In genomic region chr19:625257-625656, GRCh38 we compare ENCODE assay signal across 21 cellular contexts. TPM values are rescaled to one million over a fixed set of nuclear protein-coding genes. Genes with fewer than 3 reads are reported as not detected.
DNase-seq lines count a peak whose midpoint lies in the region; ATAC-seq and TF ChIP-seq lines count a peak whose summit lies in the region.
"Had no signal": no experiment of that assay in that cellular context is flagged by ENCODE, and none has a peak within 500 bp of the region (broad histone marks: within the 10 kb centered on the region; RNA-seq: fewer than 3 reads in every experiment).

No MANE protein-coding gene starts in this region.

- CTCF ChIA-PET in WTC11 (lab: Charles Lee) (no interaction called here), MCF 10A (lab: Yijun Ruan, JAX) (interaction anchor here (0.6 kb wide), 1 partner anchor 98 kb away, joined by 3 read pairs; no protein-coding TSS in a partner anchor)

- H3K9me3 Mint-ChIP-seq in HFFc6 (no peaks in the 10 kb centered on the region), WTC11 (no peaks in the 10 kb centered on the region), osteocyte (ENCODE audit: unreplicated experiment) (no peaks in the 10 kb centered on the region), MCF 10A (ENCODE audit: unreplicated experiment) (no peaks in the 10 kb centered on the region), natural killer cell (no peaks in the 10 kb centered on the region)
- H3K9me3 Mint-ChIP-seq: CD8-positive, alpha-beta T cell; GM23338 had no signal

- peak overlapping the region in 36 of 59 donors; percentile 50 to 93 (median 82) for H3K27ac ChIP-seq in dorsolateral prefrontal cortex

- no peaks in the 10 kb centered on the region for H3K27me3 ChIP-seq in dorsolateral prefrontal cortex
- H3K27me3 ChIP-seq: SJSA1 had no signal

- H3K4me1 Mint-ChIP-seq in HFFc6 (ENCODE audit: low read depth) (peaks cover 16% of the 10 kb centered on the region), WTC11 (no peaks in the 10 kb centered on the region; the same call in 1 of the 2 replicates), osteocyte (ENCODE audit: unreplicated experiment) (peaks cover 45% of the 10 kb centered on the region), MCF 10A (ENCODE audit: insufficient read depth, unreplicated experiment) (peaks cover 5% of the 10 kb centered on the region), natural killer cell (peaks cover 0 to under 1% of the 10 kb centered on the region in 2 donors)

- intact Hi-C loops in dorsolateral prefrontal cortex (cut with DNase I) = loop anchor here in 1 of 2 donors (5.0 kb wide), 1 partner anchor 33 kb away; no protein-coding TSS in a partner anchor
- intact Hi-C loops in MCF 10A (cut with micrococcal nuclease) = no loop called here
- intact Hi-C loops in natural killer cell (cut with micrococcal nuclease) = no loop called here

- H3K36me3 Mint-ChIP-seq in HFFc6 (ENCODE audit: low read depth) = peaks cover 16% of the 10 kb centered on the region
- H3K36me3 Mint-ChIP-seq in WTC11 = peaks cover 29% of the 10 kb centered on the region
- peaks cover 17% of the 10 kb centered on the region for H3K36me3 Mint-ChIP-seq in osteocyte (ENCODE audit: unreplicated experiment)
- peaks cover 43% of the 10 kb centered on the region for H3K36me3 Mint-ChIP-seq in MCF 10A (ENCODE audit: insufficient read depth, unreplicated experiment)
- H3K36me3 Mint-ChIP-seq in natural killer cell = no peaks in the 10 kb centered on the region

- H3K4me3 ChIP-seq in dorsolateral prefrontal cortex = no peak overlapping the region
- H3K4me3 ChIP-seq: GM23338, SJSA1 had no signal

- H3K4me3 Mint-ChIP-seq in HFFc6 = no peak overlapping the region
- H3K4me3 Mint-ChIP-seq in WTC11 = no peak overlapping the region
- H3K4me3 Mint-ChIP-seq in osteocyte (ENCODE audit: unreplicated experiment) = no peak overlapping the region
- no peak overlapping the region for H3K4me3 Mint-ChIP-seq in MCF 10A (ENCODE audit: unreplicated experiment)
- H3K4me3 Mint-ChIP-seq in natural killer cell = no peak overlapping the region
- H3K4me3 Mint-ChIP-seq: CD8-positive, alpha-beta T cell; GM23338 had no signal

- H3K27ac Mint-ChIP-seq in HFFc6 (peak overlapping the region; percentile 42), WTC11 (peak overlapping the region; percentile 34), osteocyte (ENCODE audit: unreplicated experiment) (peak overlapping the region; percentile 41), MCF 10A (ENCODE audit: low read depth, unreplicated experiment) (no peak overlapping the region), natural killer cell (no peak overlapping the region)
- H3K27ac Mint-ChIP-seq: CD8-positive, alpha-beta T cell; GM23338 had no signal

- POLR2A ChIA-PET in WTC11 (lab: Charles Lee) = no interaction called here
- POLR2A ChIA-PET in MCF 10A (lab: Yijun Ruan, JAX) = interaction anchor here (0.6 to 1.9 kb wide), 2 partner anchors 13 to 58 kb away, joined by 3 to 4 read pairs; no protein-coding TSS in a partner anchor

- H3K27me3 Mint-ChIP-seq in HFFc6 (ENCODE audit: insufficient read depth) = no peaks in the 10 kb centered on the region
- no peaks in the 10 kb centered on the region for H3K27me3 Mint-ChIP-seq in WTC11 (ENCODE audit: low read depth)
- no peaks in the 10 kb centered on the region for H3K27me3 Mint-ChIP-seq in osteocyte (ENCODE audit: unreplicated experiment)
- no peaks in the 10 kb centered on the region for H3K27me3 Mint-ChIP-seq in MCF 10A (ENCODE audit: insufficient read depth, unreplicated experiment)
- no peaks in the 10 kb centered on the region for H3K27me3 Mint-ChIP-seq in natural killer cell (ENCODE audit: low read depth in 2 of 2)

- BruUV-seq in MCF 10A (replicated peaks; lab: Mats Ljungman, UMichigan) = no TSS peak

- ATAC-seq in WTC11 = no peak
- no peak for ATAC-seq in natural killer cell
- ATAC-seq: CD8-positive, alpha-beta T cell; GM23338; Panc1 had no signal

- TF ChIP-seq CTCF in HFFc6 (IDR thresholded peaks at IDR 0.05) = no peak
- TF ChIP-seq CTCF in WTC11 (IDR thresholded peaks at IDR 0.05) = no peak
- no peak for TF ChIP-seq CTCF in dorsolateral prefrontal cortex (IDR thresholded peaks at IDR 0.05 in 54 of 56, conservative IDR thresholded peaks at IDR 0.05 in 2 of 56; ENCODE audit: low read depth in 1 of 56, partially characterized antibody in 56 of 56)
- no peak for TF ChIP-seq CTCF in osteocyte (IDR thresholded peaks at IDR 0.05)
- no peak for TF ChIP-seq CTCF in MCF 10A (IDR thresholded peaks at IDR 0.05; ENCODE audit: unreplicated experiment)
- TF ChIP-seq CTCF in natural killer cell (IDR thresholded peaks at IDR 0.05) = no peak

- DNase-seq in HFFc6 = no peak
- DNase-seq in WTC11 (ENCODE audit: low spot score) = no peak
- no peak for DNase-seq in dorsolateral prefrontal cortex
- DNase-seq in osteocyte (ENCODE audit: extremely low spot score, unreplicated experiment) = no peak
- no peak for DNase-seq in HT-29 (ENCODE audit: low spot score)
- no peak for DNase-seq in MCF 10A (ENCODE audit: unreplicated experiment)
- no peak for DNase-seq in natural killer cell
- DNase-seq: ACHN; C1 segment of cervical spinal cord; CD8-positive, alpha-beta T cell; HCEC 1CT; KBM-7; NCI-H1092; NCI-H1436; NCI-H187 treated with DMSO at 0.1 percent for 48 hours; NCI-H2107 had no signal

TF ChIP-seq in WTC11, 78 proteins besides CTCF, POLR2A, EP300 and RAD21 (continues in another document):
- TF ChIP-seq TEAD1 (CRISPR knock-in tag; IDR thresholded peaks at IDR 0.05) (no peak), MAX (CRISPR knock-in tag; IDR thresholded peaks at IDR 0.05) (no peak), ZNF512 (CRISPR knock-in tag; IDR thresholded peaks at IDR 0.05; ENCODE audit: borderline replicate concordance) (no peak), NR2C2 (CRISPR knock-in tag; IDR thresholded peaks at IDR 0.05) (no peak), SP1 (CRISPR knock-in tag; conservative IDR thresholded peaks at IDR 0.05) (no peak)

RNA-seq across cellular contexts. Expression of gene POLRMT, which starts 8.1 kb away (rescaled TPM):
- total RNA-seq in HFFc6 (2021; fragmentation: NEBNext Ultra II Directional; extraction: Animal tissue kit (Norgen Biotek cat#: 25700)) = 10 to 100 TPM; 29.9 to 44.2 (median 34.7) TPM
- 113 to 139 TPM (median 116 TPM) in 3 replicates for total RNA-seq in WTC11 (2021)
- total RNA-seq in dorsolateral prefrontal cortex = 10 to 100 TPM; 27.8 to 91.2 (median 61.9) TPM
- total RNA-seq in osteocyte = 44.6 and 47.6 TPM in 2 replicates
- 74.3 and 89.6 TPM in 2 replicates for total RNA-seq in HT-29 (2014; rRNA removed; shearing (Covaris generic))
- 36.9 and 40.9 TPM in 2 replicates for total RNA-seq in MCF 10A (2022)
- 10 to 100 TPM; 57.2 to 58.5 (median 57.6) TPM for total RNA-seq in natural killer cell

RNA-seq across cellular contexts. Expression of gene FGF22, which starts 14.4 kb away (rescaled TPM):
- under 1 TPM in 2 of 6 experiments, not detected in 4; 0.17 to 0.18 TPM for total RNA-seq in HFFc6 (2021; fragmentation: NEBNext Ultra II Directional; extraction: Animal tissue kit (Norgen Biotek cat#: 25700))
- total RNA-seq in WTC11 (2021) (1.4 to 1.6 TPM (median 1.6 TPM) in 3 replicates), dorsolateral prefrontal cortex (10 to 100 TPM in 2 of 120 experiments, 1 to 10 TPM in 118; 3.6 to 10.1 (median 5.8) TPM), osteocyte (0.81 TPM in 1 of 2 replicates, not detected in the other), MCF 10A (2022) (not detected in 2 replicates), natural killer cell (under 1 TPM; 0.31 to 0.58 (median 0.41) TPM)
- total RNA-seq in HT-29 (2014; rRNA removed; shearing (Covaris generic)) = 0.05 and 0.36 TPM in 2 replicates
- total RNA-seq: G401, NCI-H460 had no signal

RNA-seq across cellular contexts. Expression of gene HCN2, which starts 35.6 kb away (rescaled TPM):
- total RNA-seq in HFFc6 (2021; fragmentation: NEBNext Ultra II Directional; extraction: Animal tissue kit (Norgen Biotek cat#: 25700)) = 1 to 10 TPM; 2.8 to 3.6 (median 3.1) TPM
- 8.0 to 9.2 TPM (median 8.1 TPM) in 3 replicates for total RNA-seq in WTC11 (2021)
- 100 to 1,000 TPM in 109 of 120 experiments, 10 to 100 TPM in 11; 76.8 to 199 (median 123) TPM for total RNA-seq in dorsolateral prefrontal cortex
- total RNA-seq in osteocyte = 27.2 and 28.3 TPM in 2 replicates
- 0.10 TPM in 1 of 2 replicates, not detected in the other for total RNA-seq in HT-29 (2014; rRNA removed; shearing (Covaris generic))
- total RNA-seq in MCF 10A (2022) = 0.68 and 1.2 TPM in 2 replicates
- 1 to 10 TPM in 2 of 3 donors, under 1 TPM in 1; 0.96 to 1.6 (median 1.1) TPM for total RNA-seq in natural killer cell

RNA-seq across cellular contexts. Expression of gene RNF126, which starts 37.8 kb away (rescaled TPM):
- 10 to 100 TPM; 35.8 to 39.2 (median 38.2) TPM for total RNA-seq in HFFc6 (2021; fragmentation: NEBNext Ultra II Directional; extraction: Animal tissue kit (Norgen Biotek cat#: 25700))
- 66.7 to 84.4 TPM (median 68.1 TPM) in 3 replicates for total RNA-seq in WTC11 (2021)
- 10 to 100 TPM; 22.4 to 58.2 (median 41.2) TPM for total RNA-seq in dorsolateral prefrontal cortex
- total RNA-seq in osteocyte = 37.3 and 40.8 TPM in 2 replicates
- 123 TPM in 2 replicates for total RNA-seq in HT-29 (2014; rRNA removed; shearing (Covaris generic))
- total RNA-seq in MCF 10A (2022) = 53.9 and 68.0 TPM in 2 replicates
- total RNA-seq in natural killer cell = 100 to 1,000 TPM; 119 to 149 (median 146) TPM

RNA-seq across cellular contexts. Expression of gene FSTL3, which starts 50.9 kb away (rescaled TPM):
- 100 to 1,000 TPM in 3 of 6 experiments, 10 to 100 TPM in 3; 97.1 to 123 (median 101) TPM for total RNA-seq in HFFc6 (2021; fragmentation: NEBNext Ultra II Directional; extraction: Animal tissue kit (Norgen Biotek cat#: 25700))
- 8.7 to 12.2 TPM (median 10.1 TPM) in 3 replicates for total RNA-seq in WTC11 (2021)
- total RNA-seq in dorsolateral prefrontal cortex = 10 to 100 TPM in 118 of 120 experiments, 1 to 10 TPM in 2; 9.3 to 35.4 (median 18.1) TPM
- 109 and 111 TPM in 2 replicates for total RNA-seq in osteocyte
- total RNA-seq in HT-29 (2014; rRNA removed; shearing (Covaris generic)) = 6.2 and 8.9 TPM in 2 replicates
- total RNA-seq in MCF 10A (2022) = 172 and 183 TPM in 2 replicates
- 1 to 10 TPM; 1.5 to 1.9 (median 1.5) TPM for total RNA-seq in natural killer cell

Comparison
In these comparisons a context has a peak if more than half of its experiments do, and no peak if none do; other contexts are left out.
1. H3K27ac Mint-ChIP-seq: peak in HFFc6 (single experiment), WTC11 (single experiment) and osteocyte (single experiment); none in MCF 10A (single experiment) and natural killer cell (0 of 2).